Comparison of ENCODE assay signal across 17 cellular contexts in the genomic region with DNA sequence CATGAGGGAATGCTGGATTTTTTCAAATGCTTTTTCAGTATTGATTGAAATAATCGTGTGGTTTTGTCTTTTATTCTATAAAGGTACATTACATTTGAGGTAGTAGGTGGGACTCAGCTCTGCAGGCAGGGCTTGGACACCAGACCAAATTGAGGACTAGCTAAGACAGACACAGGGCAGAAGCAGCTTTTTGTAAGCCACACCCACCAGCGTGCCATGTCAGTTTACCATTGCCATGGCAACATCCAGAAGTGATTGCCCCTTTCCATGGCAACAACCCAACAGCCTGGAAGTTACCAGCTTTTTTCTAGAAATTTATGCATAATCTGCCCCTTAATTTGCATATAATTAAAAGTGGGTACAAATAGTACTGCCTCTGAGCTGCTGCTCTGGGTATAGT. TPM values are rescaled to one million over a fixed set of nuclear protein-coding genes. Genes with fewer than 3 reads are reported as not detected.
A peak's percentile ranks its signal among the peaks of the same experiment; 100 is the strongest.
DNase-seq lines count a peak whose midpoint lies in the region; TF ChIP-seq lines count a peak whose summit lies in the region.
"Had no signal": no experiment of that assay in that cellular context is flagged by ENCODE, and none has a peak within 500 bp of the region (broad histone marks: within the 10 kb centered on the region; RNA-seq: fewer than 3 reads in every experiment).

No MANE protein-coding gene starts in this region.

- peaks cover 7% of the 10 kb centered on the region for H3K9me3 Mint-ChIP-seq in endodermal cell
- H3K9me3 Mint-ChIP-seq in nephron progenitor cell, result peaks cover 8% of the 10 kb centered on the region
- H3K9me3 Mint-ChIP-seq: CD8-positive, alpha-beta T cell had no signal

- H3K4me3 ChIP-seq in endodermal cell (ENCODE audit: low read length), result no peak overlapping the region

- H3K4me1 ChIP-seq in endodermal cell (ENCODE audit: control insufficient read depth, insufficient read depth, low read length), result no peaks in the 10 kb centered on the region

- no peak overlapping the region for H3K27ac ChIP-seq in endodermal cell (ENCODE audit: low read depth, low read length)
- H3K27ac ChIP-seq: RWPE1 had no signal

- H3K4me1 Mint-ChIP-seq in endodermal cell (no peaks in the 10 kb centered on the region), nephron progenitor cell (peaks cover 6% of the 10 kb centered on the region)

- H3K9ac ChIP-seq in endodermal cell (ENCODE audit: extremely low read depth, low read length, poor library complexity, severe bottlenecking), result no peak overlapping the region

- H3K27me3 ChIP-seq in endodermal cell (ENCODE audit: control insufficient read depth, insufficient read depth, low read length, poor library complexity, severe bottlenecking), result no peaks in the 10 kb centered on the region

- H3K4me3 Mint-ChIP-seq in endodermal cell (no peak overlapping the region), nephron progenitor cell (no peak overlapping the region)
- H3K4me3 Mint-ChIP-seq: CD8-positive, alpha-beta T cell had no signal

- no peaks in the 10 kb centered on the region for H3K36me3 ChIP-seq in endodermal cell (ENCODE audit: control insufficient read depth, insufficient read depth, low read length)

- 83% methylated on average over 2 of the region's 2 CpGs; no CpG with 5 or more reads in 1 of the 2 experiments for WGBS in endodermal cell (ENCODE audit: insufficient coverage in 1 of 2, insufficient read length in 1 of 2), 2 experiments

- peaks cover 2% of the 10 kb centered on the region for H3K27me3 Mint-ChIP-seq in endodermal cell (ENCODE audit: insufficient read depth)
- peaks cover 4% of the 10 kb centered on the region for H3K27me3 Mint-ChIP-seq in nephron progenitor cell (ENCODE audit: low read depth, poor library complexity)

- DNase-seq in NCI-H2196 (lab: John Stamatoyannopoulos, UW; ENCODE audit: unreplicated experiment) (peak; percentile 1), NCI-H2196 treated with DMSO at 0.1 percent for 48 hours (lab: John Stamatoyannopoulos, UW; ENCODE audit: unreplicated experiment) (no peak), NAMALWA (ENCODE audit: low spot score) (peak; percentile 42), endodermal cell (peak; percentile 66), nephron progenitor cell (peak; percentile 28), NCI-H226 (no peak)
- DNase-seq in activated CD8-positive, alpha-beta memory T cell treated with anti-CD3 and anti-CD28 coated beads, Interleukin-2, amount 50 U/mL, for 4 hours, result no peak
- no peak for DNase-seq in activated CD4-positive, CD25-positive, alpha-beta regulatory T cell treated with anti-CD3 and anti-CD28 coated beads, Interleukin-2, amount 50 U/mL, for 72 hours
- DNase-seq: CD8-positive, alpha-beta T cell; DMS79 treated with DMSO at 0.1 percent for 48 hours; IMR-90; NCI-H1417 treated with DMSO at 0.1 percent for 48 hours; NCI-H2029; NCI-H69 had no signal

- H3K9me3 ChIP-seq in endodermal cell (ENCODE audit: control insufficient read depth, low read length), result peaks cover 5% of the 10 kb centered on the region

- no peaks in the 10 kb centered on the region for H3K36me3 Mint-ChIP-seq in endodermal cell (ENCODE audit: low read depth)
- no peaks in the 10 kb centered on the region for H3K36me3 Mint-ChIP-seq in nephron progenitor cell (ENCODE audit: low read depth)
- H3K36me3 Mint-ChIP-seq: CD8-positive, alpha-beta T cell had no signal

- TF ChIP-seq CTCF in endodermal cell (conservative IDR thresholded peaks at IDR 0.05) (no peak), nephron progenitor cell (IDR thresholded peaks at IDR 0.05) (no peak)

- H3K27ac Mint-ChIP-seq in endodermal cell, result no peak overlapping the region
- H3K27ac Mint-ChIP-seq in nephron progenitor cell, result no peak overlapping the region
- H3K27ac Mint-ChIP-seq: CD8-positive, alpha-beta T cell had no signal

RNA-seq across cellular contexts. Expression of gene VWA3B, which starts 23.7 kb away (rescaled TPM):
- total RNA-seq in endodermal cell, result under 1 TPM; 0.38 to 0.64 TPM
- not detected for polyA plus RNA-seq in endodermal cell (2013, experiment 1 of 2)
- 0.87 TPM for polyA plus RNA-seq in endodermal cell (2013, experiment 2 of 2)
- total RNA-seq: A172; CD8-positive, alpha-beta T cell; IMR-90 had no signal
- polyA plus RNA-seq: BJ, IMR-90 had no signal

Comparison
In these comparisons a context has a peak if more than half of its experiments do, and no peak if none do; other contexts are left out.
1. DNase-seq: peak in NCI-H2196 (single experiment), NAMALWA (single experiment), endodermal cell (single experiment) and nephron progenitor cell (single experiment); none in NCI-H2196 treated with DMSO at 0.1 percent for 48 hours (single experiment), activated CD8-positive, alpha-beta memory T cell treated with anti-CD3 and anti-CD28 coated beads, Interleukin-2, amount 50 U/mL, for 4 hours (single experiment), NCI-H226 (single experiment) and activated CD4-positive, CD25-positive, alpha-beta regulatory T cell treated with anti-CD3 and anti-CD28 coated beads, Interleukin-2, amount 50 U/mL, for 72 hours (single experiment).